ENCODE assay signal across 1 cellular context in the genomic region with DNA sequence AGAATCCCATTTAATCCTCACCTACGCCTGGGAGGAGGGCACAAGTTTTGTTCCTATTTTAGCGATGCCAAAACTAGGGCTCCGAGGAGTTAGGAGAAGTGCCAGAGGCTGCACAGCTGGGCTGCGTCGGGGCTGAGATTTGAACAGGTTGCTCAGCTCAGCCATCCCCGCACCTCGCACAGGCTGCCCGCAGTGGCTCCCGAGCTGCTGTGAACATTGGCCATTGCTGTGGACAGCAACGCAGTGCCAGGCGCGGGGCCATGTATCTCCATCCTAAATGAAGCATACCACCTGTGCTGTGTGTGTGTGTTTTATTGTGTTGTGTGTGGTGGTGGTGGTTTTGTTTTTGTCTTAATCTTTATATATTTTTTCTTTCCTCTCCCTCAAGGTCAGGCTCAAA.
TF ChIP-seq lines count a peak whose summit lies in the region.

No MANE protein-coding gene starts in this region.

TF ChIP-seq in GM23338, 12 proteins besides CTCF, POLR2A, EP300 and RAD21 (continued from another document):
- TF ChIP-seq, protein P1, sequence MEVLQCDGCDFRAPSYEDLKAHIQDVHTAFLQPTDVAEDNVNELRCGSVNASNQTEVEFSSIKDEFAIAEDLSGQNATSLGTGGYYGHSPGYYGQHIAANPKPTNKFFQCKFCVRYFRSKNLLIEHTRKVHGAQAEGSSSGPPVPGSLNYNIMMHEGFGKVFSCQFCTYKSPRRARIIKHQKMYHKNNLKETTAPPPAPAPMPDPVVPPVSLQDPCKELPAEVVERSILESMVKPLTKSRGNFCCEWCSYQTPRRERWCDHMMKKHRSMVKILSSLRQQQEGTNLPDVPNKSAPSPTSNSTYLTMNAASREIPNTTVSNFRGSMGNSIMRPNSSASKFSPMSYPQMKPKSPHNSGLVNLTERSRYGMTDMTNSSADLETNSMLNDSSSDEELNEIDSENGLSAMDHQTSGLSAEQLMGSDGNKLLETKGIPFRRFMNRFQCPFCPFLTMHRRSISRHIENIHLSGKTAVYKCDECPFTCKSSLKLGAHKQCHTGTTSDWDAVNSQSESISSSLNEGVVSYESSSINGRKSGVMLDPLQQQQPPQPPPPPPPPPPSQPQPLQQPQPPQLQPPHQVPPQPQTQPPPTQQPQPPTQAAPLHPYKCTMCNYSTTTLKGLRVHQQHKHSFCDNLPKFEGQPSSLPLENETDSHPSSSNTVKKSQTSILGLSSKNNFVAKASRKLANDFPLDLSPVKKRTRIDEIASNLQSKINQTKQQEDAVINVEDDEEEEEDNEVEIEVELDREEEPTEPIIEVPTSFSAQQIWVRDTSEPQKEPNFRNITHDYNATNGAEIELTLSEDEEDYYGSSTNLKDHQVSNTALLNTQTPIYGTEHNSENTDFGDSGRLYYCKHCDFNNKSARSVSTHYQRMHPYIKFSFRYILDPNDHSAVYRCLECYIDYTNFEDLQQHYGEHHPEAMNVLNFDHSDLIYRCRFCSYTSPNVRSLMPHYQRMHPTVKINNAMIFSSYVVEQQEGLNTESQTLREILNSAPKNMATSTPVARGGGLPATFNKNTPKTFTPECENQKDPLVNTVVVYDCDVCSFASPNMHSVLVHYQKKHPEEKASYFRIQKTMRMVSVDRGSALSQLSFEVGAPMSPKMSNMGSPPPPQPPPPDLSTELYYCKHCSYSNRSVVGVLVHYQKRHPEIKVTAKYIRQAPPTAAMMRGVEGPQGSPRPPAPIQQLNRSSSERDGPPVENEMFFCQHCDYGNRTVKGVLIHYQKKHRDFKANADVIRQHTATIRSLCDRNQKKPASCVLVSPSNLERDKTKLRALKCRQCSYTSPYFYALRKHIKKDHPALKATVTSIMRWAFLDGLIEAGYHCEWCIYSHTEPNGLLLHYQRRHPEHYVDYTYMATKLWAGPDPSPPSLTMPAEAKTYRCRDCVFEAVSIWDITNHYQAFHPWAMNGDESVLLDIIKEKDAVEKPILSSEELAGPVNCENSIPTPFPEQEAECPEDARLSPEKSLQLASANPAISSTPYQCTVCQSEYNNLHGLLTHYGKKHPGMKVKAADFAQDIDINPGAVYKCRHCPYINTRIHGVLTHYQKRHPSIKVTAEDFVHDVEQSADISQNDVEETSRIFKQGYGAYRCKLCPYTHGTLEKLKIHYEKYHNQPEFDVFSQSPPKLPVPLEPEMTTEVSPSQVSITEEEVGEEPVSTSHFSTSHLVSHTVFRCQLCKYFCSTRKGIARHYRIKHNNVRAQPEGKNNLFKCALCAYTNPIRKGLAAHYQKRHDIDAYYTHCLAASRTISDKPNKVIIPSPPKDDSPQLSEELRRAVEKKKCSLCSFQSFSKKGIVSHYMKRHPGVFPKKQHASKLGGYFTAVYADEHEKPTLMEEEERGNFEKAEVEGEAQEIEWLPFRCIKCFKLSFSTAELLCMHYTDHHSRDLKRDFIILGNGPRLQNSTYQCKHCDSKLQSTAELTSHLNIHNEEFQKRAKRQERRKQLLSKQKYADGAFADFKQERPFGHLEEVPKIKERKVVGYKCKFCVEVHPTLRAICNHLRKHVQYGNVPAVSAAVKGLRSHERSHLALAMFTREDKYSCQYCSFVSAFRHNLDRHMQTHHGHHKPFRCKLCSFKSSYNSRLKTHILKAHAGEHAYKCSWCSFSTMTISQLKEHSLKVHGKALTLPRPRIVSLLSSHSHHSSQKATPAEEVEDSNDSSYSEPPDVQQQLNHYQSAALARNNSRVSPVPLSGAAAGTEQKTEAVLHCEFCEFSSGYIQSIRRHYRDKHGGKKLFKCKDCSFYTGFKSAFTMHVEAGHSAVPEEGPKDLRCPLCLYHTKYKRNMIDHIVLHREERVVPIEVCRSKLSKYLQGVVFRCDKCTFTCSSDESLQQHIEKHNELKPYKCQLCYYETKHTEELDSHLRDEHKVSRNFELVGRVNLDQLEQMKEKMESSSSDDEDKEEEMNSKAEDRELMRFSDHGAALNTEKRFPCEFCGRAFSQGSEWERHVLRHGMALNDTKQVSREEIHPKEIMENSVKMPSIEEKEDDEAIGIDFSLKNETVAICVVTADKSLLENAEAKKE (CRISPR knock-in tag; IDR thresholded peaks at IDR 0.05), result no peak
- TF ChIP-seq EZH2phosphoT487 (IDR thresholded peaks at IDR 0.05; ENCODE audit: unreplicated experiment), result no peak
- TF ChIP-seq EZH2 (IDR thresholded peaks at IDR 0.05; ENCODE audit: low read depth, unreplicated experiment), result no peak
- no peak for TF ChIP-seq ZNF114 (CRISPR knock-in tag; IDR thresholded peaks at IDR 0.05)
- no peak for TF ChIP-seq ZNF331 (CRISPR knock-in tag; IDR thresholded peaks at IDR 0.05; ENCODE audit: low read depth)
- TF ChIP-seq, protein P2, sequence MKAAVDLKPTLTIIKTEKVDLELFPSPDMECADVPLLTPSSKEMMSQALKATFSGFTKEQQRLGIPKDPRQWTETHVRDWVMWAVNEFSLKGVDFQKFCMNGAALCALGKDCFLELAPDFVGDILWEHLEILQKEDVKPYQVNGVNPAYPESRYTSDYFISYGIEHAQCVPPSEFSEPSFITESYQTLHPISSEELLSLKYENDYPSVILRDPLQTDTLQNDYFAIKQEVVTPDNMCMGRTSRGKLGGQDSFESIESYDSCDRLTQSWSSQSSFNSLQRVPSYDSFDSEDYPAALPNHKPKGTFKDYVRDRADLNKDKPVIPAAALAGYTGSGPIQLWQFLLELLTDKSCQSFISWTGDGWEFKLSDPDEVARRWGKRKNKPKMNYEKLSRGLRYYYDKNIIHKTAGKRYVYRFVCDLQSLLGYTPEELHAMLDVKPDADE (IDR thresholded peaks at IDR 0.05), result no peak
- no peak for TF ChIP-seq CREB1 (CRISPR knock-in tag; IDR thresholded peaks at IDR 0.05; ENCODE audit: low read depth)
